Comparison of ENCODE assay signal across 29 cellular contexts in the genomic region with DNA sequence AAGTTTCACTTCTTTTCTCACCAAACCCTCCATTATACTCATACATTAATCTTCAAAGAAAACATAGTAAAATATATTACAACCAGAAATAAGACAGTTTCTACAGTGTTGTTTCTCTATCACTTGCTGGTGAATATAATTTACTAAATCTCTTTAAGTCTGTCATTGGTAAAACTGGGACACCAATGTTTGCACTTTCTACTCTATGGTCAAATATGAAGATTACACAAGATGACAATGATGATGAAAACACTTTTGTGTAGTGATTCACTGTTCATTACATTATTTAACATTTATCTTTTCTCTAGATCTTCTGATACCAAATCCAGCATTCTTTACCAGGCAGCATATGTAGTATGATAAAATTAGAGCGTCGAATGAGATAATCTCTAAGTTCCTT.
"Had no signal": no experiment of that assay in that cellular context is flagged by ENCODE, and none has a peak within 500 bp of the region (broad histone marks: within the 10 kb centered on the region; RNA-seq: fewer than 3 reads in every experiment).

No MANE protein-coding gene starts in this region.

- H3K36me3 ChIP-seq: stomach, suprapubic skin, thoracic aorta, thyroid gland, tibial artery, tibial nerve, transverse colon, upper lobe of left lung, upper lobe of right lung, uterus, vagina had no signal

- DNase-seq: stimulated activated CD4-positive, alpha-beta T cell treated with anti-CD3 and anti-CD28 coated beads, Interleukin-2, amount 100 ng/mL, for 48 hours; stimulated activated CD4-positive, alpha-beta T cell treated with anti-CD3 and anti-CD28 coated beads, Interleukin-4, amount 100 ng/mL, for 1 hour; stimulated activated CD4-positive, alpha-beta T cell treated with anti-CD3 and anti-CD28 coated beads, Interleukin-4, amount 100 ng/mL, for 24 hours; stimulated activated CD4-positive, alpha-beta T cell treated with anti-CD3 and anti-CD28 coated beads, Interleukin-4, amount 100 ng/mL, for 4 hours; stimulated activated CD8-positive, alpha-beta memory T cell treated with anti-CD3 and anti-CD28 coated beads, Interleukin-4, amount 100 ng/mL, for 48 hours; stimulated activated naive B cell treated with anti-CD40 and anti-IgM and Interleukin-4, amounts not matched to agents 10 μg/mL and 1 μg/mL and 100 μg/mL, for 72 hours; stimulated activated naive CD4-positive, alpha-beta T cell; stimulated activated naive CD4-positive, alpha-beta T cell treated with Interleukin-2 at 50 U/mL for 16 hours; stimulated activated naive CD8-positive, alpha-beta T cell treated with anti-CD3 and anti-CD28 coated beads, Interleukin-15, amount 100 ng/mL, for 72 hours; stimulated activated naive CD8-positive, alpha-beta T cell treated with anti-CD3 and anti-CD28 coated beads, Interleukin-15, Interleukin-2, amounts not matched to agents 100 U/mL and 50 U/mL, for 24 hours; stomach; substantia nigra; testis; tibial artery; transverse colon; trophoblast cell; upper lobe of left lung; upper lobe of right lung; uterus had no signal

- H3K27me3 ChIP-seq: stomach, suprapubic skin, testis, thyroid gland, tibial artery, tibial nerve, transverse colon, upper lobe of left lung, upper lobe of right lung, uterus, vagina had no signal

- H3K4me3 Mint-ChIP-seq: stimulated activated effector memory CD8-positive, alpha-beta T cell treated with anti-CD3 and anti-CD28 coated beads, Interleukin-12 subunit alpha, Interleukin-12 subunit beta, amount 100 ng/mL, for 72 hours; stimulated activated memory B cell treated with anti-CD40 and anti-IgM and Interleukin-4, amounts not matched to agents 10 μg/mL and 1 μg/mL and 100 μg/mL, for 72 hours; stimulated activated naive B cell treated with anti-CD40 and anti-IgM and Interleukin-4, amounts not matched to agents 10 μg/mL and 1 μg/mL and 100 μg/mL, for 72 hours; stimulated activated naive CD8-positive, alpha-beta T cell treated with anti-CD3 and anti-CD28 coated beads, Interleukin-15, amount 100 ng/mL, for 72 hours; stimulated activated naive CD8-positive, alpha-beta T cell treated with anti-CD3 and anti-CD28 coated beads, Interleukin-15, Interleukin-2, amounts not matched to agents 100 ng/mL and 50 ng/mL, for 24 hours; type B pancreatic cell had no signal

- H3K9me3 ChIP-seq: stomach, suprapubic skin, testis, thoracic aorta, thyroid gland, tibial artery, tibial nerve, transverse colon, upper lobe of left lung, upper lobe of right lung, uterus, vagina had no signal

- FAIRE-seq: urothelium cell line had no signal

- H3K27me3 Mint-ChIP-seq: type B pancreatic cell had no signal

- H3K27ac ChIP-seq: stomach, suprapubic skin, testis, thoracic aorta, thyroid gland, tibial artery, tibial nerve, transverse colon, upper lobe of left lung, upper lobe of right lung, uterus, vagina had no signal

- H3K4me1 Mint-ChIP-seq: stimulated activated effector memory CD8-positive, alpha-beta T cell treated with anti-CD3 and anti-CD28 coated beads, Interleukin-12 subunit alpha, Interleukin-12 subunit beta, amount 100 ng/mL, for 72 hours; stimulated activated naive CD8-positive, alpha-beta T cell treated with anti-CD3 and anti-CD28 coated beads, Interleukin-15, amount 100 ng/mL, for 72 hours had no signal

- ATAC-seq: stimulated activated effector memory CD8-positive, alpha-beta T cell treated with anti-CD3 and anti-CD28 coated beads, Interleukin-12 subunit alpha, Interleukin-12 subunit beta, amount 100 ng/mL, for 72 hours; stimulated activated memory B cell treated with anti-CD40 and anti-IgM and Interleukin-4, amounts not matched to agents 10 μg/mL and 1 μg/mL and 100 μg/mL, for 72 hours; stimulated activated naive B cell treated with anti-CD40 and anti-IgM and Interleukin-4, amounts not matched to agents 10 μg/mL and 1 μg/mL and 100 μg/mL, for 72 hours; stimulated activated naive CD8-positive, alpha-beta T cell treated with anti-CD3 and anti-CD28 coated beads, Interleukin-15, amount 100 ng/mL, for 72 hours; stimulated activated naive CD8-positive, alpha-beta T cell treated with anti-CD3 and anti-CD28 coated beads, Interleukin-15, Interleukin-2, amounts not matched to agents 100 U/mL and 50 U/mL, for 24 hours; upper lobe of right lung had no signal

- H3K9me3 Mint-ChIP-seq: stimulated activated effector memory CD8-positive, alpha-beta T cell treated with anti-CD3 and anti-CD28 coated beads, Interleukin-12 subunit alpha, Interleukin-12 subunit beta, amount 100 ng/mL, for 72 hours; stimulated activated naive B cell treated with anti-CD40 and anti-IgM and Interleukin-4, amounts not matched to agents 10 μg/mL and 1 μg/mL and 100 μg/mL, for 72 hours; stimulated activated naive CD8-positive, alpha-beta T cell treated with anti-CD3 and anti-CD28 coated beads, Interleukin-15, amount 100 ng/mL, for 72 hours; stimulated activated naive CD8-positive, alpha-beta T cell treated with anti-CD3 and anti-CD28 coated beads, Interleukin-15, Interleukin-2, amounts not matched to agents 100 ng/mL and 50 ng/mL, for 24 hours had no signal

- H3K4me3 ChIP-seq: stomach, suprapubic skin, testis, thoracic aorta, thyroid gland, tibial artery, tibial nerve, transverse colon, upper lobe of left lung, upper lobe of right lung, uterus, vagina had no signal

- H3K36me3 Mint-ChIP-seq: stimulated activated effector memory CD8-positive, alpha-beta T cell treated with anti-CD3 and anti-CD28 coated beads, Interleukin-12 subunit alpha, Interleukin-12 subunit beta, amount 100 ng/mL, for 72 hours; stimulated activated memory B cell treated with anti-CD40 and anti-IgM and Interleukin-4, amounts not matched to agents 10 μg/mL and 1 μg/mL and 100 μg/mL, for 72 hours; stimulated activated naive B cell treated with anti-CD40 and anti-IgM and Interleukin-4, amounts not matched to agents 10 μg/mL and 1 μg/mL and 100 μg/mL, for 72 hours; type B pancreatic cell had no signal

- H3K4me1 ChIP-seq: suprapubic skin, testis, thyroid gland, tibial artery, uterus, vagina had no signal
